Comparison of ENCODE assay signal across 20 cellular contexts in genomic region chr5:138051441-138052296, GRCh38. TPM values are rescaled to one million over a fixed set of nuclear protein-coding genes. Genes with fewer than 3 reads are reported as not detected.
DNase-seq lines count a peak whose midpoint lies in the region; ATAC-seq and TF ChIP-seq lines count a peak whose summit lies in the region.
"Had no signal": no experiment of that assay in that cellular context is flagged by ENCODE, and none has a peak within 500 bp of the region (broad histone marks: within the 10 kb centered on the region; RNA-seq: fewer than 3 reads in every experiment).

No MANE protein-coding gene starts in this region.

- no peaks in the 10 kb centered on the region for H3K36me3 ChIP-seq in heart left ventricle
- H3K36me3 ChIP-seq in ovary = no peaks in the 10 kb centered on the region
- H3K36me3 ChIP-seq: Peyer's patch had no signal

- 31 to 45% (median 36%) methylated on average over 9 of the region's 9 CpGs for WGBS in heart left ventricle, 4 donors
- WGBS in ovary, 3 donors = 10 to 26% (median 12%) methylated on average over 9 of the region's 9 CpGs

- H3K27me3 ChIP-seq in heart left ventricle (peaks cover 0 to 6% (median 0%) of the 10 kb centered on the region in 9 donors), ovary (no peaks in the 10 kb centered on the region)
- H3K27me3 ChIP-seq: Peyer's patch had no signal

- TF ChIP-seq POLR2A in heart left ventricle (IDR thresholded peaks at IDR 0.05) = no peak
- no peak for TF ChIP-seq POLR2A in ovary (IDR thresholded peaks at IDR 0.05)

- no peaks in the 10 kb centered on the region for H3K9me3 ChIP-seq in heart left ventricle
- no peaks in the 10 kb centered on the region for H3K9me3 ChIP-seq in ovary
- H3K9me3 ChIP-seq: Peyer's patch had no signal

- H3K4me3 ChIP-seq in heart left ventricle (peak overlapping the region; percentile 6 to 51 (median 40)), ovary (no peak overlapping the region)
- H3K4me3 ChIP-seq: Peyer's patch had no signal

- peak; percentile 78 for ATAC-seq in Right ventricle myocardium inferior
- ATAC-seq in heart left ventricle = peak; percentile 90 to 96 (median 92)
- ATAC-seq in GM19035 (IDR thresholded peaks at IDR 0.05; ENCODE audit: unreplicated experiment) = no peak

- TF ChIP-seq EP300 in ovary (IDR thresholded peaks at IDR 0.05) = no peak

- H3K4me1 ChIP-seq in heart left ventricle = peaks cover 0 to 6% (median 0%) of the 10 kb centered on the region in 12 donors
- H3K4me1 ChIP-seq in ovary (ENCODE audit: insufficient read depth) = peaks cover 6% of the 10 kb centered on the region
- H3K4me1 ChIP-seq: Peyer's patch had no signal

- in situ Hi-C loops in ACHN (cut with HindIII; ENCODE audit: low pct_ligation_motif_present, low pct_unique_long_range_greater_than_20kb, low sequenced_read_pairs) = no loop called here

- intact Hi-C loops in Right ventricle myocardium inferior (cut with DNase I) = no loop called here
- intact Hi-C loops in cardiac septum (cut with DNase I) = no loop called here
- intact Hi-C loops in heart left ventricle (cut with DNase I) = no loop called here
- intact Hi-C loops in ovary (cut with DNase I) = no loop called here

- DNase-seq in Right ventricle myocardium inferior (ENCODE audit: missing footprints) (no peak), cardiac septum (ENCODE audit: low spot score) (no peak), heart left ventricle (peak in 4 of 5 donors; percentile 43 to 72 (median 49)), ovary (peak in 3 of 5 donors; percentile 32 to 56 (median 47)), UCSD-AML1 (lab: John Stamatoyannopoulos, UW; ENCODE audit: unreplicated experiment) (no peak), ACHN (no peak), GOT3 (lab: John Stamatoyannopoulos, UW) (no peak)
- DNase-seq: 8988T, C1 segment of cervical spinal cord, DMS 273 treated with DMSO at 0.1 percent for 48 hours, H9, Kasumi-1, NCI-H1417, NCI-H1930, NCI-H2171, NCI-H510A, NCI-H82, SIG-M5 had no signal

- no peak for TF ChIP-seq CTCF in heart left ventricle (IDR thresholded peaks at IDR 0.05)
- no peak for TF ChIP-seq CTCF in ovary (IDR thresholded peaks at IDR 0.05)

- H3K27ac ChIP-seq in heart left ventricle (peak overlapping the region; percentile 19 to 77 (median 59)), ovary (no peak overlapping the region)
- H3K27ac ChIP-seq: Peyer's patch had no signal

RNA-seq across cellular contexts. Expression of gene FAM13B, which starts 18.8 kb away (rescaled TPM):
- 22.6 TPM for total RNA-seq in Right ventricle myocardium inferior
- 26.5 TPM for total RNA-seq in cardiac septum
- 10 to 100 TPM; 20.3 to 42.0 (median 27.2) TPM for total RNA-seq in heart left ventricle
- polyA plus RNA-seq in heart left ventricle = 10 to 100 TPM in 1 of 2 donors, 1 to 10 TPM in 1; 6.8 to 19.6 TPM
- 10 to 100 TPM; 28.5 to 56.7 (median 47.3) TPM for total RNA-seq in ovary
- polyA plus RNA-seq in ovary = 10 to 100 TPM; 18.8 to 32.2 TPM

RNA-seq across cellular contexts. Expression of gene WNT8A, which starts 32.2 kb away (rescaled TPM):
- total RNA-seq in Right ventricle myocardium inferior (not detected), cardiac septum (not detected), heart left ventricle (not detected), ovary (not detected)
- polyA plus RNA-seq in heart left ventricle (not detected), ovary (not detected)
- total RNA-seq: Peyer's patch had no signal

Comparison
In these comparisons a context has a peak if more than half of its experiments do, and no peak if none do; other contexts are left out.
1. DNase-seq: peak in heart left ventricle (4 of 5) and ovary (3 of 5); none in Right ventricle myocardium inferior (single experiment), cardiac septum (single experiment), UCSD-AML1 (single experiment), ACHN (single experiment) and GOT3 (single experiment).
2. H3K27ac ChIP-seq: peak in heart left ventricle (12 of 12); none in ovary (0 of 2).